In the genomic region with DNA sequence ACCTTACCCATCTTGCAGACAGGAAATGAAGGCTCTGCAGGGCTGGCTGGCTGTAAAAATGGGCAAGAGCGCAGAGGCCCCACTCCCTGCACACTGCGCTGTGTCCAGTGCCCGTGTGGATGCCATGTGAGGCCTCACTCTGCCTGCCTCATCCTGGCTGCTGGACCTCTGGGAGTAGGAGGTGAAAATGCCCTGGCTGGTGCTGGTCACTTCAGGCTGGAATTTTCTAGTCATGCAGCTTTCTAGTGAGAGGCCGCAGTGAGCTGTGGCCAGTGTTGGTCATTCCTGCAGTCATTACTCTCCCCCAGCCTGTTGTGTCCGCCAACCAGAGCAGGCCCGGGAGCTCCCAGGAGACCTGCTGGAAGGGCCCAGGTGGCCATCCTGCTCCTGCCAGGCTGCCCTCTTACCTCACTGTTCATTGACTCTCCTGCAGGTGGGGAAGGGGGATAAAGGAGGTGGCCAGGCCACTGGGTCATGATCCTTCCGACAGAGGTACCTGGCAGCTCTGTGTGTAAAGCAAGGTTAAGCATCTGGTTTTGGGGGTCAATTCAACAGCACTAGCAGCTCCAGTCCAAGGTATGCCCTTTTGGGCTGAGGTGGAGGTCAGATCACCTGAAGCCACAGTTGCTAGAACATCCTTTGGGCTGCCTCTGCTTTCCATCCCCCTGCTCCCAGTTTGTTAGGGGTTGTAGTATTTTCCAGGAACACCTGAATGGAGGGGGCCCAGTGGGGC, we compare ENCODE assay signal across 8 cellular contexts. TPM values are rescaled to one million over a fixed set of nuclear protein-coding genes. Genes with fewer than 3 reads are reported as not detected.
DNase-seq lines count a peak whose midpoint lies in the region; ATAC-seq and TF ChIP-seq lines count a peak whose summit lies in the region.

No MANE protein-coding gene starts in this region.

- peak overlapping the region; percentile 63 to 80 (median 69) for H3K9ac ChIP-seq in BLaER1 treated with 17β-estradiol and CSF1 and Interleukin-3, amounts not matched to agents 10 nM and 100 nM
- H3K9ac ChIP-seq in mucosa of rectum (ENCODE audit: low read depth in 1 of 2, low read length in 2 of 2), result peak overlapping the region; percentile 30 to 34

- peak overlapping the region; percentile 13 to 60 (median 47); a peak in 19 of 20 replicates for H3K4me3 ChIP-seq in BLaER1 treated with 17β-estradiol and CSF1 and Interleukin-3, amounts not matched to agents 10 nM and 100 nM
- no peak overlapping the region for H3K4me3 ChIP-seq in ascending aorta
- H3K4me3 ChIP-seq in mucosa of rectum (ENCODE audit: low read length in 2 of 2), result peak overlapping the region in 1 of 2 donors; percentile 38

- peak overlapping the region; percentile 57 to 92 (median 74) for H3K27ac ChIP-seq in BLaER1 treated with 17β-estradiol and CSF1 and Interleukin-3, amounts not matched to agents 10 nM and 100 nM
- H3K27ac ChIP-seq in ascending aorta, result peak overlapping the region; percentile 47 to 63
- H3K27ac ChIP-seq in mucosa of rectum (ENCODE audit: low read depth in 2 of 2, low read length in 2 of 2), result peak overlapping the region; percentile 69 to 84

- DNase-seq in ascending aorta (ENCODE audit: low spot score in 2 of 2) (peak in 1 of 2 donors; percentile 63), globus pallidus (ENCODE audit: low spot score) (no peak), DMS 273 (lab: John Stamatoyannopoulos, UW; ENCODE audit: unreplicated experiment) (no peak)

- H4K20me1 ChIP-seq in BLaER1 treated with 17β-estradiol and CSF1 and Interleukin-3, amounts not matched to agents 10 nM and 100 nM, result peaks cover 70 to 100% (median 97%) of the 10 kb centered on the region in 11 experiments

- peak overlapping the region; percentile 93 to 100 (median 98) for H3K4me2 ChIP-seq in BLaER1 treated with 17β-estradiol and CSF1 and Interleukin-3, amounts not matched to agents 10 nM and 100 nM

- peaks cover 78 to 100% (median 99%) of the 10 kb centered on the region in 10 experiments for H3K4me1 ChIP-seq in BLaER1 treated with 17β-estradiol and CSF1 and Interleukin-3, amounts not matched to agents 10 nM and 100 nM
- peaks cover 0 to 15% of the 10 kb centered on the region in 2 donors for H3K4me1 ChIP-seq in ascending aorta
- peaks cover 57 to 58% of the 10 kb centered on the region in 2 donors for H3K4me1 ChIP-seq in mucosa of rectum (ENCODE audit: control insufficient read depth in 2 of 2, insufficient read depth in 2 of 2, low read length in 2 of 2)

- TF ChIP-seq CTCF in ascending aorta (IDR thresholded peaks at IDR 0.05), result no peak

- intact Hi-C loops in ascending aorta (cut with DNase I), result no loop called here

- ATAC-seq in HG02870 (IDR thresholded peaks at IDR 0.05; ENCODE audit: unreplicated experiment), result peak; percentile 5
- ATAC-seq in HG03342 (IDR thresholded peaks at IDR 0.05; ENCODE audit: unreplicated experiment), result no peak
- no peak for ATAC-seq in GM18519 (IDR thresholded peaks at IDR 0.05; ENCODE audit: low FRiP score, unreplicated experiment)

- H3K36me3 ChIP-seq in BLaER1 treated with 17β-estradiol and CSF1 and Interleukin-3, amounts not matched to agents 10 nM and 100 nM, result peaks cover 61 to 91% (median 85%) of the 10 kb centered on the region in 11 experiments
- H3K36me3 ChIP-seq in ascending aorta (peaks cover 40 to 46% of the 10 kb centered on the region in 2 donors), mucosa of rectum (ENCODE audit: control insufficient read depth in 2 of 2, insufficient read depth in 2 of 2, low read length in 2 of 2) (peaks cover 28 to 40% of the 10 kb centered on the region in 2 donors)

- H3K27me3 ChIP-seq in BLaER1 treated with 17β-estradiol and CSF1 and Interleukin-3, amounts not matched to agents 10 nM and 100 nM, result no peaks in the 10 kb centered on the region
- H3K27me3 ChIP-seq in ascending aorta, result no peaks in the 10 kb centered on the region
- H3K27me3 ChIP-seq in mucosa of rectum (ENCODE audit: control insufficient read depth in 2 of 2, insufficient read depth in 2 of 2, low read length in 2 of 2), result no peaks in the 10 kb centered on the region

- H3K9me3 ChIP-seq in BLaER1 treated with 17β-estradiol and CSF1 and Interleukin-3, amounts not matched to agents 10 nM and 100 nM (replicated peaks in 1 of 11), result no peaks in the 10 kb centered on the region
- H3K9me3 ChIP-seq in ascending aorta, result no peaks in the 10 kb centered on the region
- no peaks in the 10 kb centered on the region for H3K9me3 ChIP-seq in mucosa of rectum (ENCODE audit: control insufficient read depth in 2 of 2, low read length in 2 of 2)

RNA-seq across cellular contexts. Expression of gene SH2B3, which starts 39.8 kb away (rescaled TPM):
- total RNA-seq in ascending aorta, result 124 TPM

Comparison
In these comparisons a context has a peak if more than half of its experiments do, and no peak if none do; other contexts are left out.
1. H3K4me3 ChIP-seq: peak in BLaER1 treated with 17β-estradiol and CSF1 and Interleukin-3, amounts not matched to agents 10 nM and 100 nM (10 of 10); none in ascending aorta (0 of 2).
2. Peak in every context shown above with its lines, with median percentiles within 50 percentile points of each other: H3K27ac ChIP-seq.